Comparison of ENCODE assay signal across 1 cellular context in the genomic region with DNA sequence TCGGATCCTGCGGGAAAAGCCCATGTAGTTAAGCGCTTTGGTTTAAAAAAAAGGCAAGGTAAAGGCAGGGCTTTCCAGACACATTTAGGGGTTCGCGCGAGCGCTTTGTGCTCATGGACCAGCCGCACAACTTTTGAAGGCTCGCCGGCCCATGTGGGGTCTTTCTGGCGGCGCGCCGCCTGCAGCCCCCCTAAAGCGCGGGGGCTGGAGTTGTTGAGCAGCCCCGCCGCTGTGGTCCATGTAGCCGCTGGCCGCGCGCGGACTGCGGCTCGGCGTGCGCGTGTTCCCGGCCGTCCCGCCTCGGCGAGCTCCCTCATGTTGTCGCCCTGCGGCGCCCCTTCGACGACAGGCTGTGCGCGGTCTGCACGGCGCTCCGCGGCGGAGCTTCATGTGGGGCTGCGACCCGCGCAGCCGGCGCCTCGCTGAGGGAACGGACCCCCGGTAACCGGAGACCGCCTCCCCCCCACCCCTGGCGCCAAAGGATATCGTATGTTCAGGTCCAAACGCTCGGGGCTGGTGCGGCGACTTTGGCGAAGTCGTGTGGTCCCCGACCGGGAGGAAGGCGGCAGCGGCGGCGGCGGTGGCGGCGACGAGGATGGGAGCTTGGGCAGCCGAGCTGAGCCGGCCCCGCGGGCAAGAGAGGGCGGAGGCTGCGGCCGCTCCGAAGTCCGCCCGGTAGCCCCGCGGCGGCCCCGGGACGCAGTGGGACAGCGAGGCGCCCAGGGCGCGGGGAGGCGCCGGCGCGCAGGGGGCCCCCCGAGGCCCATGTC.
TF ChIP-seq lines count a peak whose summit lies in the region.

No MANE protein-coding gene starts in this region.

TF ChIP-seq in HEK293, 187 proteins besides CTCF, POLR2A, EP300 and RAD21 (continued from another document):
- TF ChIP-seq ZNF292 (tag by site-specific recombination; IDR thresholded peaks at IDR 0.05; ENCODE audit: borderline replicate concordance, low read depth) (no peak), ZNF138 (tag by site-specific recombination; IDR thresholded peaks at IDR 0.05; ENCODE audit: borderline replicate concordance) (no peak), ZNF202 (tag by site-specific recombination; IDR thresholded peaks at IDR 0.05; ENCODE audit: borderline replicate concordance) (no peak), ZBTB1 (tag by site-specific recombination; IDR thresholded peaks at IDR 0.05) (no peak), ZNF114 (tag by site-specific recombination; IDR thresholded peaks at IDR 0.05) (no peak), RBAK (tag by site-specific recombination; IDR thresholded peaks at IDR 0.05) (no peak), ZNF174 (tag by site-specific recombination; IDR thresholded peaks at IDR 0.05) (no peak), ZNF266 (tag by site-specific recombination; IDR thresholded peaks at IDR 0.05; ENCODE audit: low read depth) (no peak), ZFP41 (tag by site-specific recombination; IDR thresholded peaks at IDR 0.05; ENCODE audit: borderline replicate concordance) (no peak), HOXD13 (CRISPR knock-in tag; IDR thresholded peaks at IDR 0.05; ENCODE audit: borderline replicate concordance) (no peak), ZNF513 (tag by site-specific recombination; IDR thresholded peaks at IDR 0.05) (no peak), ZNF596 (tag by site-specific recombination; IDR thresholded peaks at IDR 0.05) (peak; percentile 10; the same call in 1 of the 2 replicates)
- TF ChIP-seq, protein P1, sequence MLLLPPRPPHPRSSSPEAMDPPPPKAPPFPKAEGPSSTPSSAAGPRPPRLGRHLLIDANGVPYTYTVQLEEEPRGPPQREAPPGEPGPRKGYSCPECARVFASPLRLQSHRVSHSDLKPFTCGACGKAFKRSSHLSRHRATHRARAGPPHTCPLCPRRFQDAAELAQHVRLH (tag by site-specific recombination; IDR thresholded peaks at IDR 0.05): no peak
- TF ChIP-seq, protein P2, sequence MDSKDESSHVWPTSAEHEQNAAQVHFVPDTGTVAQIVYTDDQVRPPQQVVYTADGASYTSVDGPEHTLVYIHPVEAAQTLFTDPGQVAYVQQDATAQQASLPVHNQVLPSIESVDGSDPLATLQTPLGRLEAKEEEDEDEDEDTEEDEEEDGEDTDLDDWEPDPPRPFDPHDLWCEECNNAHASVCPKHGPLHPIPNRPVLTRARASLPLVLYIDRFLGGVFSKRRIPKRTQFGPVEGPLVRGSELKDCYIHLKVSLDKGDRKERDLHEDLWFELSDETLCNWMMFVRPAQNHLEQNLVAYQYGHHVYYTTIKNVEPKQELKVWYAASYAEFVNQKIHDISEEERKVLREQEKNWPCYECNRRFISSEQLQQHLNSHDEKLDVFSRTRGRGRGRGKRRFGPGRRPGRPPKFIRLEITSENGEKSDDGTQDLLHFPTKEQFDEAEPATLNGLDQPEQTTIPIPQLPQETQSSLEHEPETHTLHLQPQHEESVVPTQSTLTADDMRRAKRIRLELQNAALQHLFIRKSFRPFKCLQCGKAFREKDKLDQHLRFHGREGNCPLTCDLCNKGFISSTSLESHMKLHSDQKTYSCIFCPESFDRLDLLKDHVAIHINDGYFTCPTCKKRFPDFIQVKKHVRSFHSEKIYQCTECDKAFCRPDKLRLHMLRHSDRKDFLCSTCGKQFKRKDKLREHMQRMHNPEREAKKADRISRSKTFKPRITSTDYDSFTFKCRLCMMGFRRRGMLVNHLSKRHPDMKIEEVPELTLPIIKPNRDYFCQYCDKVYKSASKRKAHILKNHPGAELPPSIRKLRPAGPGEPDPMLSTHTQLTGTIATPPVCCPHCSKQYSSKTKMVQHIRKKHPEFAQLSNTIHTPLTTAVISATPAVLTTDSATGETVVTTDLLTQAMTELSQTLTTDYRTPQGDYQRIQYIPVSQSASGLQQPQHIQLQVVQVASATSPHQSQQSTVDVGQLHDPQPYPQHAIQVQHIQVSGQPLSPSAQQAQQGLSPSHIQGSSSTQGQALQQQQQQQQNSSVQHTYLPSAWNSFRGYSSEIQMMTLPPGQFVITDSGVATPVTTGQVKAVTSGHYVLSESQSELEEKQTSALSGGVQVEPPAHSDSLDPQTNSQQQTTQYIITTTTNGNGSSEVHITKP (tag by site-specific recombination; IDR thresholded peaks at IDR 0.05): no peak
